12 cellular contexts compared by ENCODE assay signal in genomic region chr5:159849437-159850191, GRCh38.
DNase-seq lines count a peak whose midpoint lies in the region; ATAC-seq and TF ChIP-seq lines count a peak whose summit lies in the region.
"Had no signal": no experiment of that assay in that cellular context is flagged by ENCODE, and none has a peak within 500 bp of the region (broad histone marks: within the 10 kb centered on the region; RNA-seq: fewer than 3 reads in every experiment).

No MANE protein-coding gene starts in this region.

- no peaks in the 10 kb centered on the region for H3K36me3 ChIP-seq in vagina

- no peak overlapping the region for H3K4me3 ChIP-seq in epithelial cell of esophagus (ENCODE audit: low read length)
- H3K4me3 ChIP-seq in vagina, result no peak overlapping the region
- H3K4me3 ChIP-seq: testis had no signal

- H3K27me3 ChIP-seq in vagina, result no peaks in the 10 kb centered on the region
- H3K27me3 ChIP-seq: testis had no signal

- H3K9me3 ChIP-seq in vagina, result no peaks in the 10 kb centered on the region
- H3K9me3 ChIP-seq: testis had no signal

- DNase-seq in Caki2 (ENCODE audit: low read depth) (peak; percentile 74), NCI-H226 (peak; percentile 71), epithelial cell of esophagus (ENCODE audit: low read depth) (peak; percentile 70), renal cortical epithelial cell (ENCODE audit: low read depth) (peak; percentile 96), CD1c-positive myeloid dendritic cell (ENCODE audit: extremely low spot score) (no peak), vagina (ENCODE audit: extremely low spot score in 2 of 2) (no peak)
- no peak for DNase-seq in activated CD4-positive, CD25-positive, alpha-beta regulatory T cell (lab: John Stamatoyannopoulos, UW)
- DNase-seq: activated T-cell treated with anti-CD3 and anti-CD28 coated beads, Interleukin-2, amount 50 U/mL, for 72 hours; RPMI8226; testis had no signal

- no peak for ATAC-seq in GM21381 (IDR thresholded peaks at IDR 0.05; ENCODE audit: unreplicated experiment)
- ATAC-seq: activated T-cell treated with anti-CD3 and anti-CD28 coated beads, Interleukin-2, amount 50 U/mL, for 72 hours had no signal

- H3K4me1 ChIP-seq in vagina, result no peaks in the 10 kb centered on the region
- H3K4me1 ChIP-seq: parathyroid adenoma, testis had no signal

- no peak for TF ChIP-seq POLR2A in vagina (IDR thresholded peaks at IDR 0.05)

- in situ Hi-C loops in Caki2 (cut with HindIII; ENCODE audit: low pct_unique_long_range_greater_than_20kb, low sequenced_read_pairs), result no loop called here

- TF ChIP-seq CTCF in epithelial cell of esophagus (IDR thresholded peaks at IDR 0.05; ENCODE audit: insufficient read depth, low read depth, low read length, missing control alignments) (no peak), vagina (IDR thresholded peaks at IDR 0.05) (no peak)

- H3K27ac ChIP-seq in vagina, result no peak overlapping the region
- H3K27ac ChIP-seq: parathyroid adenoma, testis had no signal

- intact Hi-C loops in vagina (cut with DNase I), result no loop called here

Comparison
In these comparisons a context has a peak if more than half of its experiments do, and no peak if none do; other contexts are left out.
1. DNase-seq: peak in Caki2 (single experiment), NCI-H226 (single experiment), epithelial cell of esophagus (single experiment) and renal cortical epithelial cell (single experiment); none in CD1c-positive myeloid dendritic cell (single experiment), activated CD4-positive, CD25-positive, alpha-beta regulatory T cell (0 of 4) and vagina (0 of 2).